ENCODE assay signal across 11 cellular contexts in genomic region chr2:171225302-171225980, GRCh38.
DNase-seq lines count a peak whose midpoint lies in the region; ATAC-seq, FAIRE-seq and TF ChIP-seq lines count a peak whose summit lies in the region.
"Had no signal": no experiment of that assay in that cellular context is flagged by ENCODE, and none has a peak within 500 bp of the region (broad histone marks: within the 10 kb centered on the region; RNA-seq: fewer than 3 reads in every experiment).

No MANE protein-coding gene starts in this region.

- H3K9me3 Mint-ChIP-seq in MCF 10A (ENCODE audit: unreplicated experiment), result no peaks in the 10 kb centered on the region
- H3K9me3 Mint-ChIP-seq: memory B cell had no signal

- H3K4me1 ChIP-seq in breast epithelium (no peaks in the 10 kb centered on the region), fibroblast of lung (ENCODE audit: control insufficient read depth, extremely low read depth, insufficient read depth, low read length) (peaks cover 3% of the 10 kb centered on the region)

- no peaks in the 10 kb centered on the region for H3K9me3 ChIP-seq in breast epithelium
- no peaks in the 10 kb centered on the region for H3K9me3 ChIP-seq in fibroblast of lung (ENCODE audit: control insufficient read depth, insufficient read depth, low read depth, low read length)

- DNase-seq in MCF 10A (ENCODE audit: unreplicated experiment) (peak; percentile 76), breast epithelium (ENCODE audit: low spot score in 2 of 2) (no peak), RKO (ENCODE audit: low spot score) (peak; percentile 96), fibroblast of lung (ENCODE audit: low read depth in 2 of 2) (peak; percentile 79 to 95), urothelium cell line (ENCODE audit: low spot score) (peak; percentile 49), GM13977 (ENCODE audit: low spot score) (no peak), sciatic nerve (ENCODE audit: low spot score) (no peak)
- DNase-seq: activated CD4-positive, alpha-beta T cell treated with anti-CD3 and anti-CD28 coated beads, Interleukin-2, amount 10 ng/mL, durations not matched to agents 7 days and 5 days; CD4-positive, CD25-positive, alpha-beta regulatory T cell had no signal

- H3K79me2 ChIP-seq in fibroblast of lung (ENCODE audit: control insufficient read depth, insufficient read depth, low read length), result no peaks in the 10 kb centered on the region

- H3K9ac ChIP-seq in fibroblast of lung (ENCODE audit: insufficient read depth, low read length), result no peak overlapping the region

- peak overlapping the region; percentile 27 for H3K4me2 ChIP-seq in fibroblast of lung (ENCODE audit: extremely low read depth, insufficient read depth, low read length)

- POLR2A ChIA-PET in MCF 10A (lab: Yijun Ruan, JAX), result interaction anchor here (0.7 to 1.5 kb wide), 2 partner anchors 9 to 298 kb away, joined by 3 to 4 read pairs; no protein-coding TSS in a partner anchor

- intact Hi-C loops in MCF 10A (cut with micrococcal nuclease) (no loop called here), breast epithelium (cut with DNase I; ENCODE audit: low total_unique reads) (no loop called here), sciatic nerve (cut with DNase I) (no loop called here)

- H3K27ac ChIP-seq in breast epithelium, result no peak overlapping the region
- H3K27ac ChIP-seq in fibroblast of lung (ENCODE audit: insufficient read depth, low read length), result no peak overlapping the region

- peak overlapping the region; percentile 46 for H3K27ac Mint-ChIP-seq in MCF 10A (ENCODE audit: low read depth, unreplicated experiment)
- H3K27ac Mint-ChIP-seq: activated CD4-positive, alpha-beta T cell treated with anti-CD3 and anti-CD28 coated beads, Interleukin-2, amount 10 ng/mL, durations not matched to agents 7 days and 5 days; memory B cell had no signal

- no peak for TF ChIP-seq CTCF in MCF 10A (IDR thresholded peaks at IDR 0.05; ENCODE audit: unreplicated experiment)
- no peak for TF ChIP-seq CTCF in breast epithelium (IDR thresholded peaks at IDR 0.05)
- TF ChIP-seq CTCF in fibroblast of lung (conservative IDR thresholded peaks at IDR 0.05 in 1 of 2, IDR thresholded peaks at IDR 0.05 in 1 of 2; ENCODE audit: low read depth in 1 of 2, low read length in 2 of 2), result peak; percentile 17 to 44
- TF ChIP-seq CTCF in GM13977 (IDR thresholded peaks at IDR 0.05; ENCODE audit: extremely low read depth, insufficient read depth, missing control alignments), result no peak

- H3K27me3 ChIP-seq in breast epithelium (no peaks in the 10 kb centered on the region), fibroblast of lung (ENCODE audit: control insufficient read depth, insufficient read depth, low read length) (no peaks in the 10 kb centered on the region)

- peaks cover 6% of the 10 kb centered on the region for H3K4me1 Mint-ChIP-seq in MCF 10A (ENCODE audit: insufficient read depth, unreplicated experiment)
- H3K4me1 Mint-ChIP-seq: activated CD4-positive, alpha-beta T cell treated with anti-CD3 and anti-CD28 coated beads, Interleukin-2, amount 10 ng/mL, durations not matched to agents 7 days and 5 days had no signal

- no peaks in the 10 kb centered on the region for H4K20me1 ChIP-seq in fibroblast of lung (ENCODE audit: control insufficient read depth, extremely low read depth, insufficient read depth, low read length)

- CTCF ChIA-PET in MCF 10A (lab: Yijun Ruan, JAX), result no interaction called here

- BruUV-seq in MCF 10A (replicated peaks; lab: Mats Ljungman, UMichigan), result no TSS peak

- no peak overlapping the region for H3K4me3 Mint-ChIP-seq in MCF 10A (ENCODE audit: unreplicated experiment)
- H3K4me3 Mint-ChIP-seq: activated CD4-positive, alpha-beta T cell treated with anti-CD3 and anti-CD28 coated beads, Interleukin-2, amount 10 ng/mL, durations not matched to agents 7 days and 5 days; CD4-positive, CD25-positive, alpha-beta regulatory T cell; memory B cell had no signal

- no peak overlapping the region for H3K4me3 ChIP-seq in breast epithelium
- H3K4me3 ChIP-seq in fibroblast of lung (replicated peaks in 1 of 4; ENCODE audit: control extremely low read depth in 1 of 4, insufficient read depth in 1 of 4, low read depth in 3 of 4, low read length in 4 of 4), result no peak overlapping the region

- peak; percentile 30 for FAIRE-seq in urothelium cell line (lab: Jason Lieb, UNC)

- H2AFZ ChIP-seq in fibroblast of lung (ENCODE audit: low read length), result no peak overlapping the region

- H3K36me3 Mint-ChIP-seq in MCF 10A (ENCODE audit: insufficient read depth, unreplicated experiment), result no peaks in the 10 kb centered on the region
- H3K36me3 Mint-ChIP-seq: CD4-positive, CD25-positive, alpha-beta regulatory T cell; memory B cell had no signal

- TF ChIP-seq POLR2A in breast epithelium (IDR thresholded peaks at IDR 0.05), result no peak

- no peak for ATAC-seq in sciatic nerve
- ATAC-seq in GM18498 (IDR thresholded peaks at IDR 0.05; ENCODE audit: unreplicated experiment), result no peak

- H3K36me3 ChIP-seq in breast epithelium, result no peaks in the 10 kb centered on the region
- no peaks in the 10 kb centered on the region for H3K36me3 ChIP-seq in fibroblast of lung (ENCODE audit: control insufficient read depth, insufficient read depth, low read length)

- in situ Hi-C loops in GM13977 (cut with MboI; ENCODE audit: low pct_unique_long_range_greater_than_20kb, low sequenced_read_pairs, unreplicated experiment), result no loop called here

- no peaks in the 10 kb centered on the region for H3K27me3 Mint-ChIP-seq in MCF 10A (ENCODE audit: insufficient read depth, unreplicated experiment)
- H3K27me3 Mint-ChIP-seq: CD4-positive, CD25-positive, alpha-beta regulatory T cell; memory B cell had no signal

Comparison
In these comparisons a context has a peak if more than half of its experiments do, and no peak if none do; other contexts are left out.
1. DNase-seq: peak in MCF 10A (single experiment), RKO (single experiment), fibroblast of lung (2 of 2) and urothelium cell line (single experiment); none in breast epithelium (0 of 2), GM13977 (single experiment) and sciatic nerve (single experiment).
2. CTCF ChIP-seq: peak in fibroblast of lung (2 of 2); none in MCF 10A (single experiment), breast epithelium (0 of 3) and GM13977 (single experiment).